In the genomic region with DNA sequence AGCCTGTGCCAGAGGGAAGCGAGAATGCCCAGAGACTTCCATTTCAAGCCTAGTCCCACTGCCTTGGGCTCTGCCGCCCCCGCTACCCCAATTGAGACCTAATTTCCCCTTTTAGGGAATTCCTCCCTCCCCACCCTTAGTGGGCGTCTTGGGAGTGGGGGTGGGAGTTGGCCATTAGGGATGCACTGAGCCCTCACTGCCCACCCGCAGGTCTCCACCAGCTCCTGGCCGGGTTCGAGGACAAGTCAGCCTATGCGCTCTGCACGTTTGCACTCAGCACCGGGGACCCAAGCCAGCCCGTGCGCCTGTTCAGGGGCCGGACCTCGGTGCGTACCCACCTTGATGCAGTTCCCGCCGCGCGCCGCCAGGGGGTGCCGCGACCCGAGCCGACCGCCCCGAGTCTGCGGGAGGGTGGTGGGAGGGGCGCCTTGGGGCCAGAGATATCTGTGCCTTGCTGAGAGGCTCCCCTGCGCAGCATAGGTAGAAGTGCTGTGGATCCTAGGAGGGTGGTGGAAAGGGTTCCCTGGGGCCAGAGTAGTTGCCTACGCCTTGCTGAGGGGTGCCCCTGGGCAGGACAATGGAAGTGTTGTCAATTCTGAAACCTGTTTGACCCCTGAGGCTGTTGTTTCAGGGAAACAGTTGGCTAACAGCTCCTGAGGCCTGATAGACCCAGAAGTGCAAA, we compare ENCODE assay signal across 1 cellular context.
TF ChIP-seq lines count a peak whose summit lies in the region.

No MANE protein-coding gene starts in this region.

TF ChIP-seq in K562, 482 proteins besides CTCF, POLR2A, EP300 and RAD21 (continued from another document and continues in another):
- TF ChIP-seq CTBP1 (IDR thresholded peaks at IDR 0.05; ENCODE audit: borderline replicate concordance) (0 out of 2 replicates have a peak, but pooled peaks have one; percentile 28), TEAD4 (IDR thresholded peaks at IDR 0.05; ENCODE audit: low read length) (no peak), TEAD4 (CRISPR knock-in tag; IDR thresholded peaks at IDR 0.05; ENCODE audit: borderline replicate concordance) (no peak), ETV1 (tag; conservative IDR thresholded peaks at IDR 0.05; ENCODE audit: low read depth) (no peak), ZNF707 (CRISPR knock-in tag; conservative IDR thresholded peaks at IDR 0.05) (no peak), TCF7 (IDR thresholded peaks at IDR 0.05; ENCODE audit: borderline replicate concordance) (no peak), NFE2 (IDR thresholded peaks at IDR 0.05; ENCODE audit: low read depth) (no peak), RBFOX2 (IDR thresholded peaks at IDR 0.05; ENCODE audit: low read depth, low read length) (peak; percentile 57), DNMT1 (IDR thresholded peaks at IDR 0.05) (no peak), GABPA (tag; conservative IDR thresholded peaks at IDR 0.05; ENCODE audit: low read depth) (no peak), CCAR2 (IDR thresholded peaks at IDR 0.05; ENCODE audit: low read depth, low read length) (no peak), CEBPG (CRISPR knock-in tag; IDR thresholded peaks at IDR 0.05) (no peak), CEBPG (tag; conservative IDR thresholded peaks at IDR 0.05 in 1 of 2, IDR thresholded peaks at IDR 0.05 in 1 of 2) (no peak), TAF9B (IDR thresholded peaks at IDR 0.05; ENCODE audit: partially characterized antibody) (no peak), SLC30A9 (CRISPR knock-in tag; IDR thresholded peaks at IDR 0.05) (no peak), POLR2G (IDR thresholded peaks at IDR 0.05; ENCODE audit: low read depth, low read length) (peak; percentile 36; the same call in 1 of the 2 replicates), ZNF23 (CRISPR knock-in tag; IDR thresholded peaks at IDR 0.05) (no peak), MEF2D (tag; conservative IDR thresholded peaks at IDR 0.05; ENCODE audit: low read depth) (no peak), HMG20A (CRISPR knock-in tag; conservative IDR thresholded peaks at IDR 0.05) (no peak), BHLHE40 (IDR thresholded peaks at IDR 0.05; ENCODE audit: low read length) (no peak), ZNF232 (CRISPR knock-in tag; IDR thresholded peaks at IDR 0.05) (no peak)
- TF ChIP-seq, protein P1, sequence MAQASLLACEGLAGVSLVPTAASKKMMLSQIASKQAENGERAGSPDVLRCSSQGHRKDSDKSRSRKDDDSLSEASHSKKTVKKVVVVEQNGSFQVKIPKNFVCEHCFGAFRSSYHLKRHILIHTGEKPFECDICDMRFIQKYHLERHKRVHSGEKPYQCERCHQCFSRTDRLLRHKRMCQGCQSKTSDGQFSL (CRISPR knock-in tag; IDR thresholded peaks at IDR 0.05) = peak; percentile 34; the same call in 1 of the 2 replicates
- TF ChIP-seq, protein P1 (tag; IDR thresholded peaks at IDR 0.05) = no peak
- TF ChIP-seq, protein P2, sequence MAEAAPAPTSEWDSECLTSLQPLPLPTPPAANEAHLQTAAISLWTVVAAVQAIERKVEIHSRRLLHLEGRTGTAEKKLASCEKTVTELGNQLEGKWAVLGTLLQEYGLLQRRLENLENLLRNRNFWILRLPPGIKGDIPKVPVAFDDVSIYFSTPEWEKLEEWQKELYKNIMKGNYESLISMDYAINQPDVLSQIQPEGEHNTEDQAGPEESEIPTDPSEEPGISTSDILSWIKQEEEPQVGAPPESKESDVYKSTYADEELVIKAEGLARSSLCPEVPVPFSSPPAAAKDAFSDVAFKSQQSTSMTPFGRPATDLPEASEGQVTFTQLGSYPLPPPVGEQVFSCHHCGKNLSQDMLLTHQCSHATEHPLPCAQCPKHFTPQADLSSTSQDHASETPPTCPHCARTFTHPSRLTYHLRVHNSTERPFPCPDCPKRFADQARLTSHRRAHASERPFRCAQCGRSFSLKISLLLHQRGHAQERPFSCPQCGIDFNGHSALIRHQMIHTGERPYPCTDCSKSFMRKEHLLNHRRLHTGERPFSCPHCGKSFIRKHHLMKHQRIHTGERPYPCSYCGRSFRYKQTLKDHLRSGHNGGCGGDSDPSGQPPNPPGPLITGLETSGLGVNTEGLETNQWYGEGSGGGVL (CRISPR knock-in tag; IDR thresholded peaks at IDR 0.05) = no peak
- TF ChIP-seq, protein P3, sequence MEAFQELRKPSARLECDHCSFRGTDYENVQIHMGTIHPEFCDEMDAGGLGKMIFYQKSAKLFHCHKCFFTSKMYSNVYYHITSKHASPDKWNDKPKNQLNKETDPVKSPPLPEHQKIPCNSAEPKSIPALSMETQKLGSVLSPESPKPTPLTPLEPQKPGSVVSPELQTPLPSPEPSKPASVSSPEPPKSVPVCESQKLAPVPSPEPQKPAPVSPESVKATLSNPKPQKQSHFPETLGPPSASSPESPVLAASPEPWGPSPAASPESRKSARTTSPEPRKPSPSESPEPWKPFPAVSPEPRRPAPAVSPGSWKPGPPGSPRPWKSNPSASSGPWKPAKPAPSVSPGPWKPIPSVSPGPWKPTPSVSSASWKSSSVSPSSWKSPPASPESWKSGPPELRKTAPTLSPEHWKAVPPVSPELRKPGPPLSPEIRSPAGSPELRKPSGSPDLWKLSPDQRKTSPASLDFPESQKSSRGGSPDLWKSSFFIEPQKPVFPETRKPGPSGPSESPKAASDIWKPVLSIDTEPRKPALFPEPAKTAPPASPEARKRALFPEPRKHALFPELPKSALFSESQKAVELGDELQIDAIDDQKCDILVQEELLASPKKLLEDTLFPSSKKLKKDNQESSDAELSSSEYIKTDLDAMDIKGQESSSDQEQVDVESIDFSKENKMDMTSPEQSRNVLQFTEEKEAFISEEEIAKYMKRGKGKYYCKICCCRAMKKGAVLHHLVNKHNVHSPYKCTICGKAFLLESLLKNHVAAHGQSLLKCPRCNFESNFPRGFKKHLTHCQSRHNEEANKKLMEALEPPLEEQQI (IDR thresholded peaks at IDR 0.05) = no peak
- TF ChIP-seq, protein P4, sequence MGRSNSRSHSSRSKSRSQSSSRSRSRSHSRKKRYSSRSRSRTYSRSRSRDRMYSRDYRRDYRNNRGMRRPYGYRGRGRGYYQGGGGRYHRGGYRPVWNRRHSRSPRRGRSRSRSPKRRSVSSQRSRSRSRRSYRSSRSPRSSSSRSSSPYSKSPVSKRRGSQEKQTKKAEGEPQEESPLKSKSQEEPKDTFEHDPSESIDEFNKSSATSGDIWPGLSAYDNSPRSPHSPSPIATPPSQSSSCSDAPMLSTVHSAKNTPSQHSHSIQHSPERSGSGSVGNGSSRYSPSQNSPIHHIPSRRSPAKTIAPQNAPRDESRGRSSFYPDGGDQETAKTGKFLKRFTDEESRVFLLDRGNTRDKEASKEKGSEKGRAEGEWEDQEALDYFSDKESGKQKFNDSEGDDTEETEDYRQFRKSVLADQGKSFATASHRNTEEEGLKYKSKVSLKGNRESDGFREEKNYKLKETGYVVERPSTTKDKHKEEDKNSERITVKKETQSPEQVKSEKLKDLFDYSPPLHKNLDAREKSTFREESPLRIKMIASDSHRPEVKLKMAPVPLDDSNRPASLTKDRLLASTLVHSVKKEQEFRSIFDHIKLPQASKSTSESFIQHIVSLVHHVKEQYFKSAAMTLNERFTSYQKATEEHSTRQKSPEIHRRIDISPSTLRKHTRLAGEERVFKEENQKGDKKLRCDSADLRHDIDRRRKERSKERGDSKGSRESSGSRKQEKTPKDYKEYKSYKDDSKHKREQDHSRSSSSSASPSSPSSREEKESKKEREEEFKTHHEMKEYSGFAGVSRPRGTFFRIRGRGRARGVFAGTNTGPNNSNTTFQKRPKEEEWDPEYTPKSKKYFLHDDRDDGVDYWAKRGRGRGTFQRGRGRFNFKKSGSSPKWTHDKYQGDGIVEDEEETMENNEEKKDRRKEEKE (IDR thresholded peaks at IDR 0.05; ENCODE audit: borderline replicate concordance in 1 of 2, control insufficient read depth in 1 of 2, low read depth in 2 of 2, low read length in 1 of 2) = no peak
- TF ChIP-seq, protein P5, sequence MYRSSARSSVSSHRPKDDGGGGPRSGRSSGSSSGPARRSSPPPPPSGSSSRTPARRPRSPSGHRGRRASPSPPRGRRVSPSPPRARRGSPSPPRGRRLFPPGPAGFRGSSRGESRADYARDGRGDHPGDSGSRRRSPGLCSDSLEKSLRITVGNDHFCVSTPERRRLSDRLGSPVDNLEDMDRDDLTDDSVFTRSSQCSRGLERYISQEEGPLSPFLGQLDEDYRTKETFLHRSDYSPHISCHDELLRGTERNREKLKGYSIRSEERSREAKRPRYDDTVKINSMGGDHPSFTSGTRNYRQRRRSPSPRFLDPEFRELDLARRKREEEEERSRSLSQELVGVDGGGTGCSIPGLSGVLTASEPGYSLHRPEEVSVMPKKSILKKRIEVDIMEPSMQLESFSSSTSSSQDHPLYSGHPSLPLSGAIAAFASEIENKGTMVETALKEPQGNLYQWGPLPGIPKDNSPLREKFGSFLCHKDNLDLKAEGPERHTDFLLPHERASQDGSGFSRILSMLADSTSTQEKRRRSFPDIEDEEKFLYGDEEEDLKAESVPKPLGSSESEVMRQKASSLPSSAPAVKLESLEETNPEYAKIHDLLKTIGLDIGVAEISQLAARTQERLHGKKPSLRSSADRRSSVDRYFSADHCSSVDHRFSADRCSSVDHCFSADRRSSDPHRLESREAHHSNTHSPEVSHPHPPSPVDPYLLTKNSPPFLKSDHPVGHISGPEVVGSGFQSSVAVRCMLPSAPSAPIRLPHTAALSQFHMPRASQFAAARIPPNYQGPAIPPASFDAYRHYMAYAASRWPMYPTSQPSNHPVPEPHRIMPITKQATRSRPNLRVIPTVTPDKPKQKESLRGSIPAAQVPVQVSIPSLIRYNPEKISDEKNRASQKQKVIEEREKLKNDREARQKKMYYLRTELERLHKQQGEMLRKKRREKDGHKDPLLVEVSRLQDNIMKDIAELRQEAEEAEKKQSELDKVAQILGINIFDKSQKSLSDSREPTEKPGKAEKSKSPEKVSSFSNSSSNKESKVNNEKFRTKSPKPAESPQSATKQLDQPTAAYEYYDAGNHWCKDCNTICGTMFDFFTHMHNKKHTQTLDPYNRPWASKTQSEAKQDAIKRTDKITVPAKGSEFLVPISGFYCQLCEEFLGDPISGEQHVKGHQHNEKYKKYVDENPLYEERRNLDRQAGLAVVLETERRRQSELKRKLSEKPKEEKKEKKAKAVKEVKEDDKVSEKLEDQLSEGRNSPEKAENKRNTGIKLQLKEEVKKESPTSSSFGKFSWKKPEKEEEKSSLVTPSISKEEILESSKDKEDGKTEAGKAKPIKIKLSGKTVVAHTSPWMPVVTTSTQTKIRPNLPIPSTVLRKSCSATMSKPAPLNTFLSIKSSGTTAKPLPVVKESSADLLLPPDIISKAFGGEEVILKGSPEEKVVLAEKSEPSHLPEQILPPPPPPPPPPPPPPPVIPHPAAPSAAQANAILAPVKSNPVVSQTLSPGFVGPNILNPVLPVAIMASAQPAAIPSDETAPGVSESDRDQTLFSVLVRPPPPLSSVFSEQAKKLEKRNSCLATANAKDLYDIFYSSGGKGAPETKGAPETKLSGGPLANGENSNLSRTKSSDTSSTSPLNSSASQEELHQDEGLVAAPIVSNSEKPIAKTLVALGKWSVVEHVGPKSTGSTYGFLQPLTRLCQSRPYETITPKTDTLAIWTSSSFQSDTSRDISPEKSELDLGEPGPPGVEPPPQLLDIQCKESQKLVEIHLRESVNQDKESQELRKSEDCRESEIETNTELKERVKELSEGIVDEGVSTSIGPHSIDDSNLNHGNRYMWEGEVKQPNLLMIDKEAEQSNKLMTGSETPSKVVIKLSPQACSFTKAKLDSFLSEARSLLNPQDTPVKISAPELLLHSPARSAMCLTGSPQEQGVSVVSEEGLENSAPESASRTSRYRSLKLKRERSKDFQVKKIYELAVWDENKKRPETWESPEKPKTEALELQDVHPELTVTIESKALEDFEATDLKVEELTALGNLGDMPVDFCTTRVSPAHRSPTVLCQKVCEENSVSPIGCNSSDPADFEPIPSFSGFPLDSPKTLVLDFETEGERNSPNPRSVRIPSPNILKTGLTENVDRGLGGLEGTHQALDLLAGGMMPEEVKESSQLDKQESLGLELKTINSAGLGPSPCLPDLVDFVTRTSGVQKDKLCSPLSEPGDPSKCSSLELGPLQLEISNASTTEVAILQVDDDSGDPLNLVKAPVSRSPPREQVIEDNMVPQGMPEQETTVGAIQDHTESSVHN (IDR thresholded peaks at IDR 0.05; ENCODE audit: borderline replicate concordance in 1 of 2, low read depth in 1 of 2) = no peak
- TF ChIP-seq, protein P6, sequence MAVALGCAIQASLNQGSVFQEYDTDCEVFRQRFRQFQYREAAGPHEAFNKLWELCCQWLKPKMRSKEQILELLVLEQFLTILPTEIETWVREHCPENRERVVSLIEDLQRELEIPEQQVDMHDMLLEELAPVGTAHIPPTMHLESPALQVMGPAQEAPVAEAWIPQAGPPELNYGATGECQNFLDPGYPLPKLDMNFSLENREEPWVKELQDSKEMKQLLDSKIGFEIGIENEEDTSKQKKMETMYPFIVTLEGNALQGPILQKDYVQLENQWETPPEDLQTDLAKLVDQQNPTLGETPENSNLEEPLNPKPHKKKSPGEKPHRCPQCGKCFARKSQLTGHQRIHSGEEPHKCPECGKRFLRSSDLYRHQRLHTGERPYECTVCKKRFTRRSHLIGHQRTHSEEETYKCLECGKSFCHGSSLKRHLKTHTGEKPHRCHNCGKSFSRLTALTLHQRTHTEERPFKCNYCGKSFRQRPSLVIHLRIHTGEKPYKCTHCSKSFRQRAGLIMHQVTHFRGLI (CRISPR knock-in tag; IDR thresholded peaks at IDR 0.05) = no peak
- TF ChIP-seq, protein P7, sequence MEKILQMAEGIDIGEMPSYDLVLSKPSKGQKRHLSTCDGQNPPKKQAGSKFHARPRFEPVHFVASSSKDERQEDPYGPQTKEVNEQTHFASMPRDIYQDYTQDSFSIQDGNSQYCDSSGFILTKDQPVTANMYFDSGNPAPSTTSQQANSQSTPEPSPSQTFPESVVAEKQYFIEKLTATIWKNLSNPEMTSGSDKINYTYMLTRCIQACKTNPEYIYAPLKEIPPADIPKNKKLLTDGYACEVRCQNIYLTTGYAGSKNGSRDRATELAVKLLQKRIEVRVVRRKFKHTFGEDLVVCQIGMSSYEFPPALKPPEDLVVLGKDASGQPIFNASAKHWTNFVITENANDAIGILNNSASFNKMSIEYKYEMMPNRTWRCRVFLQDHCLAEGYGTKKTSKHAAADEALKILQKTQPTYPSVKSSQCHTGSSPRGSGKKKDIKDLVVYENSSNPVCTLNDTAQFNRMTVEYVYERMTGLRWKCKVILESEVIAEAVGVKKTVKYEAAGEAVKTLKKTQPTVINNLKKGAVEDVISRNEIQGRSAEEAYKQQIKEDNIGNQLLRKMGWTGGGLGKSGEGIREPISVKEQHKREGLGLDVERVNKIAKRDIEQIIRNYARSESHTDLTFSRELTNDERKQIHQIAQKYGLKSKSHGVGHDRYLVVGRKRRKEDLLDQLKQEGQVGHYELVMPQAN (IDR thresholded peaks at IDR 0.05; ENCODE audit: borderline replicate concordance) = no peak
- TF ChIP-seq, protein P8, sequence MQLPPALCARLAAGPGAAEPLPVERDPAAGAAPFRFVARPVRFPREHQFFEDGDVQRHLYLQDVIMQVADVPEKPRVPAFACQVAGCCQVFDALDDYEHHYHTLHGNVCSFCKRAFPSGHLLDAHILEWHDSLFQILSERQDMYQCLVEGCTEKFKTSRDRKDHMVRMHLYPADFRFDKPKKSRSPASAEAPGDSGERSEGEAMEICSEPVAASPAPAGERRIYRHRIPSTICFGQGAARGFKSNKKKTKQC (CRISPR knock-in tag; IDR thresholded peaks at IDR 0.05) = no peak
- TF ChIP-seq, protein P9, sequence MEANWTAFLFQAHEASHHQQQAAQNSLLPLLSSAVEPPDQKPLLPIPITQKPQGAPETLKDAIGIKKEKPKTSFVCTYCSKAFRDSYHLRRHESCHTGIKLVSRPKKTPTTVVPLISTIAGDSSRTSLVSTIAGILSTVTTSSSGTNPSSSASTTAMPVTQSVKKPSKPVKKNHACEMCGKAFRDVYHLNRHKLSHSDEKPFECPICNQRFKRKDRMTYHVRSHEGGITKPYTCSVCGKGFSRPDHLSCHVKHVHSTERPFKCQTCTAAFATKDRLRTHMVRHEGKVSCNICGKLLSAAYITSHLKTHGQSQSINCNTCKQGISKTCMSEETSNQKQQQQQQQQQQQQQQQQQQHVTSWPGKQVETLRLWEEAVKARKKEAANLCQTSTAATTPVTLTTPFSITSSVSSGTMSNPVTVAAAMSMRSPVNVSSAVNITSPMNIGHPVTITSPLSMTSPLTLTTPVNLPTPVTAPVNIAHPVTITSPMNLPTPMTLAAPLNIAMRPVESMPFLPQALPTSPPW (CRISPR knock-in tag; IDR thresholded peaks at IDR 0.05) = peak; percentile 42; the same call in 1 of the 2 replicates
